In the genomic region with DNA sequence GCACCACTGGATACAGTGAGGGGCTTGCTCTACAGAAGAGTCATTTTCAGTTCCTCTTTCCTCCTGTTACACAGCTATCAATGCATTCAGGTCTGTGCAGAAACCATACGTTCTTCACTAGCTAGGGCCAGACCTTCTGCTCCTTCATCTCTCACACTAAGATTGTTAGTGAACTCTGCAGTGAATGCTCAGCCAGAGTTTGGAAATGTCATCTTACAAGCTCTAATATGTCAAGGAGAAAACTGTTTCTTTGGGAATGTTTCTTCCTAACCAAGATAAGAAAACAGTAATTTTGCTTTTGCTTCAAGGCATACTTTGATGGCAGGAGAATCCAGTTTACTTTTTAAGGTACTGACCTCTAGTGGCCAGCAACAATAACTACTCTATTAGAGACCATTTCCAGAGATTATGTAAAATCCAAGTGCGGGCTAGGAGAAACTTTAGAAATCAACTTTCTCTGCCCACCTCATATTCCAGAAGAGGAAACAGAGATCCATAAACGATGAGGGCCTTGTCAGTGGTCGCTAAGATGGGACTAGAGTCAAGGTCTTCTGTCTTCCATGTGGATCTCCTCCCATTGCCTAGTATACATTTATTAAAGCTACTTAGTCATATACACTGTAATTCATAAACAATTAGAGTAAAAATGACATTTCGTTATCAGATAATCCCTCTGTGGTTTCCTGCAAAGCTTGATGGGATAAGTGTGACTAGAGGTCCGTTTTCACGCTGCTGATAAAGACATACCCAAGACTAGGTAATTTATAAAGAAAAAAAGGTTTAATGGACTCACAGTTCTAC, we compare ENCODE assay signal across 9 cellular contexts. TPM values are rescaled to one million over a fixed set of nuclear protein-coding genes. Genes with fewer than 3 reads are reported as not detected.
DNase-seq lines count a peak whose midpoint lies in the region; ATAC-seq and TF ChIP-seq lines count a peak whose summit lies in the region.
"Had no signal": no experiment of that assay in that cellular context is flagged by ENCODE, and none has a peak within 500 bp of the region (broad histone marks: within the 10 kb centered on the region; RNA-seq: fewer than 3 reads in every experiment).

No MANE protein-coding gene starts in this region.

- peaks cover 0 to 39% (median 12%) of the 10 kb centered on the region in 4 donors for H3K4me1 ChIP-seq in tibial nerve

- WGBS in tibial nerve, 2 donors, result 34 to 40% methylated on average over 7 of the region's 7 CpGs

- H3K27me3 Mint-ChIP-seq in activated T-helper 2 cell treated with anti-CD3 and anti-CD28 coated beads, Interferon-gamma antibody, Interleukin-2, Interleukin-4, amounts not matched to agents 10 μg/mL and 5 μg/mL and 100 μg/mL, durations not matched to agents 14 hours and 24 hours and 36 hours (ENCODE audit: low read depth), result peaks cover 25% of the 10 kb centered on the region

- in situ Hi-C loops in brain microvascular endothelial cell (cut with HindIII; ENCODE audit: low pct_ligation_motif_present, low sequenced_read_pairs), result loop anchor here (25.0 kb wide), 1 partner anchor 220 kb away; no protein-coding TSS in a partner anchor

- no peaks in the 10 kb centered on the region for H3K36me3 Mint-ChIP-seq in activated T-helper 2 cell treated with anti-CD3 and anti-CD28 coated beads, Interferon-gamma antibody, Interleukin-2, Interleukin-4, amounts not matched to agents 10 μg/mL and 5 μg/mL and 100 μg/mL, durations not matched to agents 14 hours and 24 hours and 36 hours (ENCODE audit: low read depth)

- intact Hi-C loops in activated T-helper 2 cell treated with anti-CD3 and anti-CD28 coated beads, Interferon-gamma antibody, Interleukin-2, Interleukin-4, amounts not matched to agents 10 μg/mL and 5 μg/mL and 100 μg/mL, durations not matched to agents 14 hours and 24 hours and 36 hours (cut with micrococcal nuclease), result loop anchor here (1.0 to 2.0 kb wide), 3 partner anchors 61 to 226 kb away; no protein-coding TSS in a partner anchor

- no peak for TF ChIP-seq POLR2A in tibial nerve (IDR thresholded peaks at IDR 0.05)

- TF ChIP-seq EP300 in tibial nerve (IDR thresholded peaks at IDR 0.05), result peak in 1 of 2 donors; percentile 20

- H3K4me1 Mint-ChIP-seq in activated T-helper 2 cell treated with anti-CD3 and anti-CD28 coated beads, Interferon-gamma antibody, Interleukin-2, Interleukin-4, amounts not matched to agents 10 μg/mL and 5 μg/mL and 100 μg/mL, durations not matched to agents 14 hours and 24 hours and 36 hours (ENCODE audit: low read depth), result no peaks in the 10 kb centered on the region

- no peak overlapping the region for H3K27ac Mint-ChIP-seq in activated T-helper 2 cell treated with anti-CD3 and anti-CD28 coated beads, Interferon-gamma antibody, Interleukin-2, Interleukin-4, amounts not matched to agents 10 μg/mL and 5 μg/mL and 100 μg/mL, durations not matched to agents 14 hours and 24 hours and 36 hours
- H3K27ac Mint-ChIP-seq: T-helper 1 cell treated with Interleukin-12 subunit alpha and Interleukin-12 subunit beta and Interleukin-4 antibody, amounts not matched to agents 30 μg/mL and 1 μg/mL, for 36 hours had no signal

- ATAC-seq in GM18858 (IDR thresholded peaks at IDR 0.05; ENCODE audit: unreplicated experiment), result peak; percentile 99
- peak; percentile 81 for ATAC-seq in HG02970 (IDR thresholded peaks at IDR 0.05; ENCODE audit: low FRiP score, unreplicated experiment)

- no peaks in the 10 kb centered on the region for H3K9me3 ChIP-seq in tibial nerve

- H3K36me3 ChIP-seq in brain microvascular endothelial cell (replicated peaks) (no peaks in the 10 kb centered on the region), kidney epithelial cell (ENCODE audit: control insufficient read depth, insufficient read depth, low read length) (no peaks in the 10 kb centered on the region), tibial nerve (no peaks in the 10 kb centered on the region)

- H3K27me3 ChIP-seq in brain microvascular endothelial cell (replicated peaks), result no peaks in the 10 kb centered on the region
- H3K27me3 ChIP-seq in kidney epithelial cell (ENCODE audit: control insufficient read depth, insufficient read depth, low read length), result no peaks in the 10 kb centered on the region
- H3K27me3 ChIP-seq in tibial nerve, result no peaks in the 10 kb centered on the region

- H3K4me3 ChIP-seq in brain microvascular endothelial cell (ENCODE audit: low read depth, low read length) (no peak overlapping the region), kidney epithelial cell (ENCODE audit: low read depth, low read length) (no peak overlapping the region), tibial nerve (no peak overlapping the region)

- peak; percentile 79 for TF ChIP-seq CTCF in C4-2B (conservative IDR thresholded peaks at IDR 0.05)
- TF ChIP-seq CTCF in brain microvascular endothelial cell (IDR thresholded peaks at IDR 0.05; ENCODE audit: low read depth, low read length, missing control alignments), result peak; percentile 48
- peak; percentile 73 for TF ChIP-seq CTCF in kidney epithelial cell (IDR thresholded peaks at IDR 0.05; ENCODE audit: insufficient read depth, low read length, poor library complexity, severe bottlenecking)
- peak; percentile 62 to 85 (median 68) for TF ChIP-seq CTCF in tibial nerve (IDR thresholded peaks at IDR 0.05)

- peak; percentile 28 for DNase-seq in NCI-H2227 (lab: John Stamatoyannopoulos, UW; ENCODE audit: unreplicated experiment)
- peak; percentile 10 for DNase-seq in brain microvascular endothelial cell
- no peak for DNase-seq in kidney epithelial cell (ENCODE audit: low read depth)
- no peak for DNase-seq in tibial nerve (ENCODE audit: low spot score in 2 of 2)
- no peak for DNase-seq in activated T-helper 2 cell treated with anti-CD3 and anti-CD28 coated beads, Interferon-gamma antibody, Interleukin-2, Interleukin-4, amounts not matched to agents 10 μg/mL and 5 μg/mL and 100 μg/mL, durations not matched to agents 14 hours and 24 hours and 36 hours (ENCODE audit: low spot score)

- no peaks in the 10 kb centered on the region for H3K9me3 Mint-ChIP-seq in activated T-helper 2 cell treated with anti-CD3 and anti-CD28 coated beads, Interferon-gamma antibody, Interleukin-2, Interleukin-4, amounts not matched to agents 10 μg/mL and 5 μg/mL and 100 μg/mL, durations not matched to agents 14 hours and 24 hours and 36 hours
- H3K9me3 Mint-ChIP-seq: T-helper 1 cell treated with Interleukin-12 subunit alpha and Interleukin-12 subunit beta and Interleukin-4 antibody, amounts not matched to agents 30 μg/mL and 1 μg/mL, for 36 hours had no signal

- H3K27ac ChIP-seq in C4-2B, result no peak overlapping the region
- H3K27ac ChIP-seq in brain microvascular endothelial cell, result no peak overlapping the region
- peak overlapping the region; percentile 39 to 76 (median 58) for H3K27ac ChIP-seq in tibial nerve

- H3K4me3 Mint-ChIP-seq in activated T-helper 2 cell treated with anti-CD3 and anti-CD28 coated beads, Interferon-gamma antibody, Interleukin-2, Interleukin-4, amounts not matched to agents 10 μg/mL and 5 μg/mL and 100 μg/mL, durations not matched to agents 14 hours and 24 hours and 36 hours (ENCODE audit: low read depth), result no peak overlapping the region
- H3K4me3 Mint-ChIP-seq: T-helper 1 cell treated with Interleukin-12 subunit alpha and Interleukin-12 subunit beta and Interleukin-4 antibody, amounts not matched to agents 30 μg/mL and 1 μg/mL, for 36 hours had no signal

RNA-seq across cellular contexts. Expression of a gene that starts 12.1 kb away (rescaled TPM):
- 18.3 and 28.0 TPM in 2 replicates for total RNA-seq in kidney epithelial cell
- total RNA-seq in tibial nerve, result 10 to 100 TPM; 29.5 to 47.9 (median 38.4) TPM
- total RNA-seq in activated T-helper 2 cell treated with anti-CD3 and anti-CD28 coated beads, Interferon-gamma antibody, Interleukin-2, Interleukin-4, amounts not matched to agents 10 μg/mL and 5 μg/mL and 100 μg/mL, durations not matched to agents 14 hours and 24 hours and 36 hours, result not detected in 2 replicates

RNA-seq across cellular contexts. Expression of a gene that starts 29.8 kb away (rescaled TPM):
- total RNA-seq in kidney epithelial cell (not detected in 2 replicates), tibial nerve (10 to 100 TPM in 2 of 4 donors, 1 to 10 TPM in 2; 5.7 to 11.0 (median 8.2) TPM)
- total RNA-seq in activated T-helper 2 cell treated with anti-CD3 and anti-CD28 coated beads, Interferon-gamma antibody, Interleukin-2, Interleukin-4, amounts not matched to agents 10 μg/mL and 5 μg/mL and 100 μg/mL, durations not matched to agents 14 hours and 24 hours and 36 hours, result 0.11 TPM in 1 of 2 replicates, not detected in the other

Comparison
In these comparisons a context has a peak if more than half of its experiments do, and no peak if none do; other contexts are left out.
1. H3K27ac ChIP-seq: peak in tibial nerve (4 of 4); none in C4-2B (single experiment) and brain microvascular endothelial cell (single experiment).
2. DNase-seq: peak in NCI-H2227 (single experiment) and brain microvascular endothelial cell (single experiment); none in kidney epithelial cell (single experiment), tibial nerve (0 of 2) and activated T-helper 2 cell treated with anti-CD3 and anti-CD28 coated beads, Interferon-gamma antibody, Interleukin-2, Interleukin-4, amounts not matched to agents 10 μg/mL and 5 μg/mL and 100 μg/mL, durations not matched to agents 14 hours and 24 hours and 36 hours (single experiment).
3. RNA of a gene that starts 12.1 kb away (total RNA-seq): 29.5 to 47.9 TPM in tibial nerve and 18.3 to 28.0 TPM in kidney epithelial cell; not detected in activated T-helper 2 cell treated with anti-CD3 and anti-CD28 coated beads, Interferon-gamma antibody, Interleukin-2, Interleukin-4, amounts not matched to agents 10 μg/mL and 5 μg/mL and 100 μg/mL, durations not matched to agents 14 hours and 24 hours and 36 hours; every median in the first group is over 10 times any median in the second.
4. Peak in every context shown above with its lines, with median percentiles within 50 percentile points of each other: CTCF ChIP-seq.